ENCODE assay signal across 9 cellular contexts in genomic region chr19:53774491-53774890, GRCh38. TPM values are rescaled to one million over a fixed set of nuclear protein-coding genes. Genes with fewer than 3 reads are reported as not detected.
"Had no signal": no experiment of that assay in that cellular context is flagged by ENCODE, and none has a peak within 500 bp of the region (broad histone marks: within the 10 kb centered on the region; RNA-seq: fewer than 3 reads in every experiment).

No MANE protein-coding gene starts in this region.

RNA-seq across cellular contexts. Expression of gene NLRP12, which starts 49.6 kb away (rescaled TPM):
- total RNA-seq: activated CD4-positive, alpha-beta T cell treated with anti-CD3 and anti-CD28 coated beads for 36 hours; activated CD4-positive, alpha-beta T cell treated with anti-CD3 and anti-CD28 coated beads, Interleukin-2, amount 10 ng/mL, durations not matched to agents 7 days and 5 days; activated CD8-positive, alpha-beta memory T cell treated with anti-CD3 and anti-CD28 coated beads, Interleukin-2, amount 10 ng/mL, durations not matched to agents 7 days and 5 days; activated CD8-positive, alpha-beta T cell treated with anti-CD3 and anti-CD28 coated beads, Interleukin-2, amount 10 ng/mL, durations not matched to agents 7 days and 5 days; activated naive CD8-positive, alpha-beta T cell treated with anti-CD3 and anti-CD28 coated beads, Interleukin-2, amount 10 ng/mL, durations not matched to agents 7 days and 5 days; activated T-helper 2 cell treated with anti-CD3 and anti-CD28 coated beads, Interferon-gamma antibody, Interleukin-2, Interleukin-4, amounts not matched to agents 10 μg/mL and 5 μg/mL and 100 μg/mL, durations not matched to agents 14 hours and 24 hours and 36 hours; ascending aorta; bronchial epithelial cell; cardiac muscle cell had no signal
- polyA plus RNA-seq: cardiac muscle cell had no signal
